ENCODE assay signal across 2 cellular contexts in the genomic region with DNA sequence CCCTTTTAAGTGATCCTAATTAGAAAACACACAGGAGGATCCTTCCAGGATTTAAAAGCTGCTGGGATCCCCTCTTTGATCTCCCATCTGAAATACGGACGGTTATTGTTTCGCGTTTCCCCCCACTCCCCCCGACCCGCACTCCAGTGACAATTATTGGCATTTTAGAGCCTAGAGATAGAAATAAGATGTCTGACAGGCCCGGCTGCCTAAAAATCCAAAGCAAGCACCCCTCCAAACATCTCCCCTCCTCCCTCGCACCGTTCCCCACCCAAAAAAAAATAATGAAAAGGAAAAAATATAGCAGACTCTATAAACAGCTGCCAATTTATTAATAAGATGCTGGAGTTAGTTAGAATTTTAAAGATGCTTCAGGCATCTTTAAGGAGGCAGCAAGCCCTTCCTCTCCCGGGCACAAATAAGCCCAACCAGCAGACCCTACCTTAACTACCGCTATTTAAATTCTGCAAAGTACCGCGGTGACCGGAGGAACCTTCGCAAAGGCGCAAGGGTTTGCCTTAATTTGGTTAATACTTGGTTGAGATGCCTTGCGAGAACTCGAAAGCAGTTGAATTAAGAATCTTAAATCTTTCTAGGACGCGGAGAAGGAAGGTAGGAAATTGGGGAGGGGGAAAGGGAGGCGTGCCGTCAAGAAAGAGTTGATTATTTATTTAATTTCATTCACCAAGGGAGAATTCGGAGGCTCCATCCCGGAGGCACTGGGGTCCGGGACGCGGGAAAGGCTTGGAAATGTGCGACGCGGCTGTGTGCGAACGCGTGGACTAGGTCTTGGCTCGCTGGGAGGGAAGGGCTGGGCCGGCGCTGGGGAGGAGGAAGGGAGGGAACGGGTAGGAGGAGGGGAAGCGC.
TF ChIP-seq lines count a peak whose summit lies in the region.

No MANE protein-coding gene starts in this region.

TF ChIP-seq in GM12878, 131 proteins besides CTCF, POLR2A, EP300 and RAD21:
- TF ChIP-seq SUZ12 (IDR thresholded peaks at IDR 0.05; ENCODE audit: unreplicated experiment) = peak; percentile 28
- TF ChIP-seq POLR2AphosphoS2 (IDR thresholded peaks at IDR 0.05; ENCODE audit: low read depth, low read length) = no peak
- TF ChIP-seq PML (IDR thresholded peaks at IDR 0.05; ENCODE audit: low read length) = no peak
- no peak for TF ChIP-seq BRCA1 (IDR thresholded peaks at IDR 0.05; ENCODE audit: low read depth, low read length)

TF ChIP-seq in HepG2, 621 proteins besides CTCF, POLR2A, EP300 and RAD21:
- TF ChIP-seq ZNF720 (CRISPR knock-in tag; IDR thresholded peaks at IDR 0.05) (no peak), ZNF747 (CRISPR knock-in tag; IDR thresholded peaks at IDR 0.05; ENCODE audit: borderline replicate concordance) (no peak), MTF2 (CRISPR knock-in tag; IDR thresholded peaks at IDR 0.05; ENCODE audit: borderline replicate concordance) (no peak), ZNF629 (CRISPR knock-in tag; conservative IDR thresholded peaks at IDR 0.05) (no peak), SMAD9 (CRISPR knock-in tag; IDR thresholded peaks at IDR 0.05) (no peak), SRF (IDR thresholded peaks at IDR 0.05; ENCODE audit: low read depth, low read length) (no peak), ZNF775 (CRISPR knock-in tag; IDR thresholded peaks at IDR 0.05; ENCODE audit: borderline replicate concordance) (no peak), SP4 (CRISPR knock-in tag; IDR thresholded peaks at IDR 0.05) (0 out of 2 replicates have a peak, but pooled peaks have one; percentile 1), GABPA (IDR thresholded peaks at IDR 0.05; ENCODE audit: low read depth, low read length) (no peak), GABPA (CRISPR knock-in tag; IDR thresholded peaks at IDR 0.05; ENCODE audit: low read depth) (no peak), AHR (CRISPR knock-in tag; IDR thresholded peaks at IDR 0.05) (no peak), PCBP2 (optimal IDR thresholded peaks at IDR 0.05; ENCODE audit: low read depth, low read length, poor library complexity, severe bottlenecking) (peak; percentile 70), YEATS2 (CRISPR knock-in tag; IDR thresholded peaks at IDR 0.05; ENCODE audit: borderline replicate concordance) (no peak), ZNF781 (CRISPR knock-in tag; IDR thresholded peaks at IDR 0.05; ENCODE audit: borderline replicate concordance, not compliant biosample characterization) (peak; percentile 0), THYN1 (CRISPR knock-in tag; IDR thresholded peaks at IDR 0.05; ENCODE audit: borderline replicate concordance, low read depth) (no peak), ELF4 (CRISPR knock-in tag; IDR thresholded peaks at IDR 0.05; ENCODE audit: borderline replicate concordance) (no peak), RFXAP (CRISPR knock-in tag; IDR thresholded peaks at IDR 0.05; ENCODE audit: borderline replicate concordance) (no peak), PAWR (CRISPR knock-in tag; IDR thresholded peaks at IDR 0.05; ENCODE audit: borderline replicate concordance) (no peak), TBX3 (IDR thresholded peaks at IDR 0.05; ENCODE audit: borderline replicate concordance) (no peak), ZNF326 (CRISPR knock-in tag; IDR thresholded peaks at IDR 0.05; ENCODE audit: borderline replicate concordance) (no peak), ZNF790 (CRISPR knock-in tag; IDR thresholded peaks at IDR 0.05; ENCODE audit: borderline replicate concordance) (no peak), HNRNPK (IDR thresholded peaks at IDR 0.05; ENCODE audit: low read depth, low read length, poor library complexity, severe bottlenecking) (peak; percentile 42)
- TF ChIP-seq, protein P1, sequence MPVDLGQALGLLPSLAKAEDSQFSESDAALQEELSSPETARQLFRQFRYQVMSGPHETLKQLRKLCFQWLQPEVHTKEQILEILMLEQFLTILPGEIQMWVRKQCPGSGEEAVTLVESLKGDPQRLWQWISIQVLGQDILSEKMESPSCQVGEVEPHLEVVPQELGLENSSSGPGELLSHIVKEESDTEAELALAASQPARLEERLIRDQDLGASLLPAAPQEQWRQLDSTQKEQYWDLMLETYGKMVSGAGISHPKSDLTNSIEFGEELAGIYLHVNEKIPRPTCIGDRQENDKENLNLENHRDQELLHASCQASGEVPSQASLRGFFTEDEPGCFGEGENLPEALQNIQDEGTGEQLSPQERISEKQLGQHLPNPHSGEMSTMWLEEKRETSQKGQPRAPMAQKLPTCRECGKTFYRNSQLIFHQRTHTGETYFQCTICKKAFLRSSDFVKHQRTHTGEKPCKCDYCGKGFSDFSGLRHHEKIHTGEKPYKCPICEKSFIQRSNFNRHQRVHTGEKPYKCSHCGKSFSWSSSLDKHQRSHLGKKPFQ (CRISPR knock-in tag; IDR thresholded peaks at IDR 0.05; ENCODE audit: insufficient replicate concordance) = no peak
- TF ChIP-seq, protein P2, sequence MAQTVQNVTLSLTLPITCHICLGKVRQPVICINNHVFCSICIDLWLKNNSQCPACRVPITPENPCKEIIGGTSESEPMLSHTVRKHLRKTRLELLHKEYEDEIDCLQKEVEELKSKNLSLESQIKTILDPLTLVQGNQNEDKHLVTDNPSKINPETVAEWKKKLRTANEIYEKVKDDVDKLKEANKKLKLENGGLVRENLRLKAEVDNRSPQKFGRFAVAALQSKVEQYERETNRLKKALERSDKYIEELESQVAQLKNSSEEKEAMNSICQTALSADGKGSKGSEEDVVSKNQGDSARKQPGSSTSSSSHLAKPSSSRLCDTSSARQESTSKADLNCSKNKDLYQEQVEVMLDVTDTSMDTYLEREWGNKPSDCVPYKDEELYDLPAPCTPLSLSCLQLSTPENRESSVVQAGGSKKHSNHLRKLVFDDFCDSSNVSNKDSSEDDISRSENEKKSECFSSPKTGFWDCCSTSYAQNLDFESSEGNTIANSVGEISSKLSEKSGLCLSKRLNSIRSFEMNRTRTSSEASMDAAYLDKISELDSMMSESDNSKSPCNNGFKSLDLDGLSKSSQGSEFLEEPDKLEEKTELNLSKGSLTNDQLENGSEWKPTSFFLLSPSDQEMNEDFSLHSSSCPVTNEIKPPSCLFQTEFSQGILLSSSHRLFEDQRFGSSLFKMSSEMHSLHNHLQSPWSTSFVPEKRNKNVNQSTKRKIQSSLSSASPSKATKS (CRISPR knock-in tag; IDR thresholded peaks at IDR 0.05) = no peak
- TF ChIP-seq, protein P3, sequence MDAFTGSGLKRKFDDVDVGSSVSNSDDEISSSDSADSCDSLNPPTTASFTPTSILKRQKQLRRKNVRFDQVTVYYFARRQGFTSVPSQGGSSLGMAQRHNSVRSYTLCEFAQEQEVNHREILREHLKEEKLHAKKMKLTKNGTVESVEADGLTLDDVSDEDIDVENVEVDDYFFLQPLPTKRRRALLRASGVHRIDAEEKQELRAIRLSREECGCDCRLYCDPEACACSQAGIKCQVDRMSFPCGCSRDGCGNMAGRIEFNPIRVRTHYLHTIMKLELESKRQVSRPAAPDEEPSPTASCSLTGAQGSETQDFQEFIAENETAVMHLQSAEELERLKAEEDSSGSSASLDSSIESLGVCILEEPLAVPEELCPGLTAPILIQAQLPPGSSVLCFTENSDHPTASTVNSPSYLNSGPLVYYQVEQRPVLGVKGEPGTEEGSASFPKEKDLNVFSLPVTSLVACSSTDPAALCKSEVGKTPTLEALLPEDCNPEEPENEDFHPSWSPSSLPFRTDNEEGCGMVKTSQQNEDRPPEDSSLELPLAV (CRISPR knock-in tag; conservative IDR thresholded peaks at IDR 0.05; ENCODE audit: low read depth) = no peak
- TF ChIP-seq, protein P4, sequence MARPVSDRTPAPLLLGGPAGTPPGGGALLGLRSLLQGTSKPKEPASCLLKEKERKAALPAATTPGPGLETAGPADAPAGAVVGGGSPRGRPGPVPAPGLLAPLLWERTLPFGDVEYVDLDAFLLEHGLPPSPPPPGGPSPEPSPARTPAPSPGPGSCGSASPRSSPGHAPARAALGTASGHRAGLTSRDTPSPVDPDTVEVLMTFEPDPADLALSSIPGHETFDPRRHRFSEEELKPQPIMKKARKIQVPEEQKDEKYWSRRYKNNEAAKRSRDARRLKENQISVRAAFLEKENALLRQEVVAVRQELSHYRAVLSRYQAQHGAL (CRISPR knock-in tag; IDR thresholded peaks at IDR 0.05; ENCODE audit: not compliant biosample characterization) = peak; percentile 5
- TF ChIP-seq, protein P5, sequence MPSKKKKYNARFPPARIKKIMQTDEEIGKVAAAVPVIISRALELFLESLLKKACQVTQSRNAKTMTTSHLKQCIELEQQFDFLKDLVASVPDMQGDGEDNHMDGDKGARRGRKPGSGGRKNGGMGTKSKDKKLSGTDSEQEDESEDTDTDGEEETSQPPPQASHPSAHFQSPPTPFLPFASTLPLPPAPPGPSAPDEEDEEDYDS (CRISPR knock-in tag; IDR thresholded peaks at IDR 0.05) = no peak
